ENCODE assay signal across 19 cellular contexts in the genomic region with DNA sequence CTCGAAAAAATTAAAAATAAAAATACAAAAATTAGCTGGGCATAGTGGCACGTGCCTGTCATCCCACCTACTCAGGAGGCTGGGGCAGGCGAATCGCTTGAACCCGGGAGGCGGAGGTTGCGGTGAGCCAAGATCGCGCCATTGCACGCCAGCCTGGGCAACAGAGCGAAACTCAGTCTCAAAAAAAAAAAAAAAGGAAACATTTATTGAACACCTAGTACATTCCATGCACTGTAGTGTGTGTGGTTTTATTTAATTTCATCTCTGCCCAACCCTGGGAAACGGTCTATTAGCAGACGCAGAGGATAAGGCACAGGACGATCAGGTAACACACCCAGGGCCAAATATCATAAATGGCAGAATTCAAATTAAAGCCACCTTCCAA. TPM values are rescaled to one million over a fixed set of nuclear protein-coding genes. Genes with fewer than 3 reads are reported as not detected.
A peak's percentile ranks its signal among the peaks of the same experiment; 100 is the strongest.
DNase-seq lines count a peak whose midpoint lies in the region; ATAC-seq, FAIRE-seq and TF ChIP-seq lines count a peak whose summit lies in the region.
"Had no signal": no experiment of that assay in that cellular context is flagged by ENCODE, and none has a peak within 500 bp of the region (broad histone marks: within the 10 kb centered on the region; RNA-seq: fewer than 3 reads in every experiment).

No MANE protein-coding gene starts in this region.

- H3K4me2 ChIP-seq in KMS-11 (peak overlapping the region; percentile 74), H1 (ENCODE audit: insufficient read depth in 1 of 2, low read depth in 2 of 2, low read length in 2 of 2) (peak overlapping the region; percentile 59 to 76; a peak in 3 of 4 replicates)
- H3K4me2 ChIP-seq: SK-N-SH had no signal

- no peaks in the 10 kb centered on the region; the same call in 1 of the 2 replicates for H3K23me2 ChIP-seq in H1 (ENCODE audit: low read depth, low read length)

- peak overlapping the region; percentile 84 for H2AFZ ChIP-seq in KMS-11 (ENCODE audit: low read depth)
- no peak overlapping the region for H2AFZ ChIP-seq in H1 (ENCODE audit: low read length)

- H3K27me3 Mint-ChIP-seq in Caco-2 (ENCODE audit: insufficient read depth, unreplicated experiment) = no peaks in the 10 kb centered on the region
- H3K27me3 Mint-ChIP-seq in natural killer cell treated with Interleukin-12 subunit alpha and Interleukin-12 subunit beta and Interleukin-15 and Interleukin-18, amount 100 ng/mL, for 72 hours = no peaks in the 10 kb centered on the region

- H3K4me1 Mint-ChIP-seq in Caco-2 (ENCODE audit: low read depth, unreplicated experiment) = peaks cover 33% of the 10 kb centered on the region
- peaks cover 18 to 22% of the 10 kb centered on the region in 2 donors for H3K4me1 Mint-ChIP-seq in natural killer cell treated with Interleukin-12 subunit alpha and Interleukin-12 subunit beta and Interleukin-15 and Interleukin-18, amount 100 ng/mL, for 72 hours (ENCODE audit: low read depth in 2 of 2)

- H3K79me2 ChIP-seq in KMS-11 (ENCODE audit: insufficient read depth, low read depth) (no peaks in the 10 kb centered on the region), H1 (ENCODE audit: control insufficient read depth in 1 of 2, insufficient read depth in 2 of 2, low read length in 2 of 2) (no peaks in the 10 kb centered on the region)

- no peak for ATAC-seq in natural killer cell treated with Interleukin-12 subunit alpha and Interleukin-12 subunit beta and Interleukin-15 and Interleukin-18, amount 100 ng/mL, for 72 hours

- FAIRE-seq in H1 (lab: Jason Lieb, UNC) = no peak
- FAIRE-seq: small intestine had no signal

- no peak overlapping the region; the same call in 1 of the 2 replicates for H2BK15ac ChIP-seq in H1 (ENCODE audit: low read length)

- TF ChIP-seq CTCF in Caco-2 (IDR thresholded peaks at IDR 0.05; ENCODE audit: insufficient read depth in 1 of 2, low read depth in 1 of 2, low read length in 1 of 2, severe bottlenecking in 1 of 2, unreplicated experiment in 1 of 2) (no peak), KMS-11 (conservative IDR thresholded peaks at IDR 0.05; ENCODE audit: low read depth, low read length) (no peak), H1 (IDR thresholded peaks at IDR 0.05; ENCODE audit: control extremely low read depth in 1 of 3, insufficient read depth in 1 of 3, low read depth in 1 of 3, low read length in 3 of 3) (no peak)

- peak overlapping the region; percentile 93; the same call in 1 of the 2 replicates for H2AK5ac ChIP-seq in H1 (ENCODE audit: low read depth, low read length)

- POLR2A ChIA-PET in Caco-2 (lab: Charles Lee) = interaction anchor here (1.8 to 2.9 kb wide), 3 partner anchors 9 to 39 kb away, joined by 6 to 37 read pairs (median 14); a partner anchor contains a TSS
- POLR2A ChIA-PET in H1 (lab: Charles Lee; ENCODE audit: partially characterized antibody) = interaction anchor here (0.8 to 17.5 kb wide), 16 partner anchors 7 to 72 kb away, joined by 3 to 474 read pairs (median 6); a partner anchor contains a TSS

- no peaks in the 10 kb centered on the region for H3K79me1 ChIP-seq in H1 (ENCODE audit: low read depth, low read length)

- no peak for TF ChIP-seq POLR2A in H1 (IDR thresholded peaks at IDR 0.05; ENCODE audit: control extremely low read depth in 1 of 2, low read depth in 2 of 2, low read length in 2 of 2)

- H4K5ac ChIP-seq in H1 (ENCODE audit: insufficient read length, low read depth, low read length) = peak overlapping the region; percentile 76

- H2BK12ac ChIP-seq in H1 (ENCODE audit: low read depth, low read length) = peak overlapping the region; percentile 98

- H3K9ac ChIP-seq in KMS-11 (peak overlapping the region; percentile 76), H1 (replicated peaks in 1 of 4; ENCODE audit: extremely low read depth in 1 of 4, low read depth in 3 of 4, low read length in 3 of 4) (peak overlapping the region in 2 of 4 experiments; percentile 60 to 64; a peak in 3 of 7 replicates)
- H3K9ac ChIP-seq: SK-N-SH had no signal

- H3K36me3 Mint-ChIP-seq in Caco-2 (ENCODE audit: insufficient read depth, unreplicated experiment) = peaks cover 5% of the 10 kb centered on the region
- no peaks in the 10 kb centered on the region for H3K36me3 Mint-ChIP-seq in natural killer cell treated with Interleukin-12 subunit alpha and Interleukin-12 subunit beta and Interleukin-15 and Interleukin-18, amount 100 ng/mL, for 72 hours

- in situ Hi-C loops in G401 (cut with HindIII; ENCODE audit: low sequenced_read_pairs) = no loop called here

- H4K8ac ChIP-seq in H1 (ENCODE audit: extremely low read depth, insufficient read depth, low read length) = no peak overlapping the region

- no peak overlapping the region for H3K56ac ChIP-seq in H1 (replicated peaks; ENCODE audit: insufficient read length, low read depth, low read length)

- peaks cover 10% of the 10 kb centered on the region for H3K9me3 Mint-ChIP-seq in Caco-2 (ENCODE audit: unreplicated experiment)
- H3K9me3 Mint-ChIP-seq in natural killer cell treated with Interleukin-12 subunit alpha and Interleukin-12 subunit beta and Interleukin-15 and Interleukin-18, amount 100 ng/mL, for 72 hours = no peaks in the 10 kb centered on the region
- H3K9me3 Mint-ChIP-seq: activated T-cell treated with anti-CD3 and anti-CD28 coated beads, Interleukin-2, amount 50 U/mL, for 4 hours had no signal

- TF ChIP-seq EP300 in H1 (IDR thresholded peaks at IDR 0.05; ENCODE audit: borderline replicate concordance in 1 of 2, low read depth in 2 of 2, low read length in 2 of 2) = no peak

- H3K4ac ChIP-seq in H1 (replicated peaks; ENCODE audit: insufficient read length, low read depth, low read length) = peak overlapping the region; percentile 10

- TF ChIP-seq RAD21 in H1 (IDR thresholded peaks at IDR 0.05 in 1 of 2, conservative IDR thresholded peaks at IDR 0.05 in 1 of 2; ENCODE audit: low read depth in 2 of 2, low read length in 2 of 2) = no peak

- intact Hi-C loops in Caco-2 (cut with micrococcal nuclease; ENCODE audit: unreplicated experiment) = loop anchor here (2.0 kb wide), 2 partner anchors 21 to 35 kb away; a partner anchor contains a TSS

- H3K27ac ChIP-seq in KMS-11 (peak overlapping the region; percentile 93), H1 (ENCODE audit: low read depth, low read length) (peak overlapping the region; percentile 85; the same call in 1 of the 2 replicates)
- H3K27ac ChIP-seq: cardiac muscle cell, thoracic aorta had no signal

- no TSS peak for BruUV-seq in Caco-2 (replicated peaks; lab: Mats Ljungman, UMichigan)

- H3K9me3 ChIP-seq in Caco-2 = no peaks in the 10 kb centered on the region
- H3K9me3 ChIP-seq in H1 (ENCODE audit: insufficient read depth in 2 of 2, low read depth in 1 of 2, low read length in 1 of 2) = no peaks in the 10 kb centered on the region
- H3K9me3 ChIP-seq: Peyer's patch, SK-N-SH, thoracic aorta had no signal

- H3K18ac ChIP-seq in H1 (ENCODE audit: extremely low read depth, low read length) = peak overlapping the region; percentile 91

- no peak overlapping the region for H3K4me3 ChIP-seq in Caco-2 (ENCODE audit: low read depth, low read length)
- H3K4me3 ChIP-seq in KMS-11 (IDR thresholded peaks at IDR 0.05; ENCODE audit: insufficient read depth, low read depth, low read length) = no peak overlapping the region
- H3K4me3 ChIP-seq in H1 (ENCODE audit: extremely low read depth in 1 of 4, insufficient read depth in 2 of 4, low read depth in 3 of 4, low read length in 4 of 4) = peak overlapping the region in 1 of 4 experiments; percentile 33; a peak in 1 of 8 replicates
- H3K4me3 ChIP-seq: cardiac muscle cell, thoracic aorta had no signal

- H4K20me1 ChIP-seq in KMS-11 (ENCODE audit: insufficient read depth) = no peaks in the 10 kb centered on the region
- H4K20me1 ChIP-seq in H1 (replicated peaks in 1 of 2; ENCODE audit: control insufficient read depth in 1 of 2, insufficient read depth in 2 of 2, low read length in 2 of 2) = no peaks in the 10 kb centered on the region

- H3K14ac ChIP-seq in H1 (ENCODE audit: insufficient read length) = no peak overlapping the region

- 91% methylated on average over 13 of the region's 14 CpGs; no CpG with 5 or more reads in 1 of the 2 experiments for whole genome bisulfite sequencing in H1 (ENCODE audit: extremely low coverage in 1 of 2, insufficient coverage in 1 of 2, insufficient read length in 1 of 2, insufficient replicate concordance in 2 of 2, low coverage in 1 of 2, low lambda C conversion rate in 2 of 2, missing lambda C conversion rate in 1 of 2), 2 experiments

- no peaks in the 10 kb centered on the region for H3K27me3 ChIP-seq in Caco-2 (replicated peaks; ENCODE audit: control insufficient read depth, insufficient read depth, low read length)
- no peaks in the 10 kb centered on the region for H3K27me3 ChIP-seq in KMS-11 (ENCODE audit: insufficient read depth, low read depth)
- H3K27me3 ChIP-seq in H1 (replicated peaks in 1 of 4; ENCODE audit: control insufficient read depth in 3 of 4, extremely low read depth in 1 of 4, insufficient read depth in 3 of 4, low read length in 3 of 4) = no peaks in the 10 kb centered on the region
- H3K27me3 ChIP-seq: cardiac muscle cell, Peyer's patch had no signal

- H3K23ac ChIP-seq in H1 (ENCODE audit: insufficient read length) = no peak overlapping the region

- peak overlapping the region; percentile 2; the same call in 1 of the 2 replicates for H2BK20ac ChIP-seq in H1 (ENCODE audit: low read length)

- peak overlapping the region; percentile 82 for H4K91ac ChIP-seq in H1 (replicated peaks; ENCODE audit: insufficient read length, low read length)

- peak overlapping the region; percentile 82 for H3K27ac Mint-ChIP-seq in Caco-2 (ENCODE audit: unreplicated experiment)
- H3K27ac Mint-ChIP-seq in natural killer cell treated with Interleukin-12 subunit alpha and Interleukin-12 subunit beta and Interleukin-15 and Interleukin-18, amount 100 ng/mL, for 72 hours = peak overlapping the region; percentile 82 to 88

- no peak overlapping the region for H3K4me3 Mint-ChIP-seq in Caco-2 (ENCODE audit: unreplicated experiment)
- H3K4me3 Mint-ChIP-seq in natural killer cell treated with Interleukin-12 subunit alpha and Interleukin-12 subunit beta and Interleukin-15 and Interleukin-18, amount 100 ng/mL, for 72 hours = peak overlapping the region; percentile 79
- H3K4me3 Mint-ChIP-seq: activated T-cell treated with anti-CD3 and anti-CD28 coated beads, Interleukin-2, amount 50 U/mL, for 4 hours had no signal

- H2BK5ac ChIP-seq in H1 (ENCODE audit: low read depth, low read length) = peak overlapping the region; percentile 96

- DNase-seq in Caco-2 (no peak), H1 (ENCODE audit: low read depth in 1 of 2, low spot score in 2 of 2) (no peak), G401 (ENCODE audit: low spot score) (no peak), kidney glomerular epithelial cell (lab: John Stamatoyannopoulos, UW) (no peak), HCEC 1CT (no peak), NCI-H1105 (lab: John Stamatoyannopoulos, UW) (no peak)
- no peak for DNase-seq in natural killer cell treated with Interleukin-12 subunit alpha and Interleukin-12 subunit beta and Interleukin-15 and Interleukin-18, amount 100 ng/mL, for 72 hours (ENCODE audit: low spot score)
- DNase-seq: activated T-cell treated with anti-CD3 and anti-CD28 coated beads, Interleukin-2, amount 50 U/mL, for 4 hours; effector CD8-positive, alpha-beta T cell; EL; NCI-H1092; posterior cingulate gyrus; SK-N-SH; stimulated activated CD4-positive, alpha-beta T cell treated with anti-CD3 and anti-CD28 coated beads, Interleukin-4, amount 100 ng/mL, for 4 hours had no signal

- peak overlapping the region; percentile 21 for H2BK120ac ChIP-seq in H1 (replicated peaks; ENCODE audit: low read depth, low read length)

- H3K4me1 ChIP-seq in Caco-2 = peaks cover 24% of the 10 kb centered on the region
- peaks cover 34% of the 10 kb centered on the region for H3K4me1 ChIP-seq in KMS-11 (ENCODE audit: low read depth, poor library complexity, severe bottlenecking)
- H3K4me1 ChIP-seq in H1 (replicated peaks in 1 of 4; ENCODE audit: control insufficient read depth in 3 of 4, insufficient read depth in 4 of 4, low read length in 3 of 4) = peaks cover 13 to 21% (median 21%) of the 10 kb centered on the region in 4 experiments

- CTCF ChIA-PET in Caco-2 (lab: Charles Lee) = interaction anchor here (0.5 to 2.0 kb wide), 6 partner anchors 9 to 41 kb away, joined by 3 to 13 read pairs (median 7); a partner anchor contains a TSS
- CTCF ChIA-PET in H1 (lab: Charles Lee; ENCODE audit: partially characterized antibody) = interaction anchor here (0.9 to 3.1 kb wide), 6 partner anchors 8 to 111 kb away, joined by 3 to 15 read pairs (median 4); no protein-coding TSS in a partner anchor

- H3K36me3 ChIP-seq in Caco-2 (ENCODE audit: control insufficient read depth, insufficient read depth, low read length) = no peaks in the 10 kb centered on the region
- no peaks in the 10 kb centered on the region for H3K36me3 ChIP-seq in KMS-11 (ENCODE audit: insufficient read depth)
- H3K36me3 ChIP-seq in H1 (ENCODE audit: control insufficient read depth in 2 of 4, insufficient read depth in 4 of 4, low read length in 3 of 4) = no peaks in the 10 kb centered on the region
- H3K36me3 ChIP-seq: cardiac muscle cell, Peyer's patch, thoracic aorta had no signal

RNA-seq across cellular contexts. Expression of a gene that starts 35.8 kb away (rescaled TPM):
- total RNA-seq in Caco-2 (2022) = 286 and 319 TPM in 2 replicates
- 536 and 576 TPM in 2 replicates for total RNA-seq in H1 (2021; fragmentation: NEBNext Ultra II Directional; extraction: Animal tissue kit (Norgen Biotek cat#: 25700))
- 86.5 and 138 TPM in 2 replicates for polyA plus RNA-seq in H1 (2011; rRNA removed)
- 177 TPM for polyA plus RNA-seq in H1 (2011; cell fraction: cytosol; rRNA removed)
- polyA plus RNA-seq in H1 (2011; cell fraction: nucleus; rRNA removed) = 60.0 TPM
- 203 to 395 TPM (median 221 TPM) in 4 replicates for polyA plus RNA-seq in H1 (2012, experiment 1 of 2)
- polyA plus RNA-seq in H1 (2012, experiment 2 of 2) = 62.3 TPM
- polyA plus RNA-seq in H1 (2013, experiment 1 of 2) = 326 TPM
- polyA plus RNA-seq in H1 (2013, experiment 2 of 2) = 349 TPM
- polyA minus RNA-seq in H1 (2011; rRNA and poly(A)+ RNA removed) = 140 and 200 TPM in 2 replicates
- polyA minus RNA-seq in H1 (2011; cell fraction: cytosol; rRNA and poly(A)+ RNA removed) = 186 TPM
- polyA minus RNA-seq in H1 (2011; cell fraction: nucleus; rRNA and poly(A)+ RNA removed) = 178 TPM
- 100 to 1,000 TPM in 1 of 2 donors, 10 to 100 TPM in 1; 91.5 to 111 TPM for total RNA-seq in natural killer cell treated with Interleukin-12 subunit alpha and Interleukin-12 subunit beta and Interleukin-15 and Interleukin-18, amount 100 ng/mL, for 72 hours
- 119 and 211 TPM in 2 replicates for total RNA-seq in G401 (2014; rRNA removed; shearing (Covaris generic))
